Comparison of ENCODE assay signal across 14 cellular contexts in genomic region chr7:47568569-47568968, GRCh38. TPM values are rescaled to one million over a fixed set of nuclear protein-coding genes. Genes with fewer than 3 reads are reported as not detected.
DNase-seq lines count a peak whose midpoint lies in the region; ATAC-seq and TF ChIP-seq lines count a peak whose summit lies in the region.
"Had no signal": no experiment of that assay in that cellular context is flagged by ENCODE, and none has a peak within 500 bp of the region (broad histone marks: within the 10 kb centered on the region; RNA-seq: fewer than 3 reads in every experiment).

No MANE protein-coding gene starts in this region.

- H3K4me3 Mint-ChIP-seq in mesothelial cell of epicardium, result no peak overlapping the region

- no peaks in the 10 kb centered on the region for H3K27me3 ChIP-seq in heart left ventricle
- H3K27me3 ChIP-seq in upper lobe of left lung, result no peaks in the 10 kb centered on the region
- no peaks in the 10 kb centered on the region for H3K27me3 ChIP-seq in prostate gland (replicated peaks; ENCODE audit: insufficient read depth)
- H3K27me3 ChIP-seq: stomach had no signal

- H3K4me3 ChIP-seq in heart left ventricle (no peak overlapping the region), upper lobe of left lung (no peak overlapping the region), prostate gland (no peak overlapping the region)
- H3K4me3 ChIP-seq: A549, stomach had no signal

- intact Hi-C loops in heart left ventricle (cut with DNase I) (loop anchor here in 1 of 10 donors (2.0 kb wide), 1 partner anchor 26 kb away; no protein-coding TSS in a partner anchor), cardiac septum (cut with DNase I) (no loop called here), prostate gland (cut with DNase I) (no loop called here)

- peak in 3 of 4 donors; percentile 0 to 27 (median 1) for ATAC-seq in heart left ventricle
- ATAC-seq in upper lobe of left lung (ENCODE audit: low FRiP score in 2 of 2), result peak in 1 of 2 donors; percentile 2
- ATAC-seq in GM19455 (IDR thresholded peaks at IDR 0.05; ENCODE audit: unreplicated experiment), result no peak
- ATAC-seq: A549 had no signal

- H3K36me3 Mint-ChIP-seq in mesothelial cell of epicardium, result peaks cover 19% of the 10 kb centered on the region

- 72 to 77% (median 75%) methylated on average over 14 of the region's 14 CpGs for WGBS in heart left ventricle, 4 donors
- 37 to 43% methylated on average over 11 to 14 of the region's 14 CpGs for WGBS in upper lobe of left lung, 2 donors
- WGBS in prostate gland, result 61% methylated on average over 14 of the region's 14 CpGs

- no peak overlapping the region for H3K27ac ChIP-seq in heart left ventricle
- H3K27ac ChIP-seq in upper lobe of left lung, result peak overlapping the region in 3 of 4 donors; percentile 82 to 90 (median 87)
- H3K27ac ChIP-seq in prostate gland, result no peak overlapping the region

- peak overlapping the region; percentile 87 for H3K27ac Mint-ChIP-seq in mesothelial cell of epicardium

- TF ChIP-seq EP300 in upper lobe of left lung (IDR thresholded peaks at IDR 0.05), result peak in 1 of 4 donors; percentile 67

- no peaks in the 10 kb centered on the region for H3K27me3 Mint-ChIP-seq in mesothelial cell of epicardium (ENCODE audit: low read depth)

- no peaks in the 10 kb centered on the region for H3K9me3 ChIP-seq in heart left ventricle
- H3K9me3 ChIP-seq in upper lobe of left lung, result no peaks in the 10 kb centered on the region
- no peaks in the 10 kb centered on the region for H3K9me3 ChIP-seq in prostate gland
- H3K9me3 ChIP-seq: A549, stomach had no signal

- peaks cover 0 to 56% (median 28%) of the 10 kb centered on the region in 12 donors for H3K4me1 ChIP-seq in heart left ventricle
- H3K4me1 ChIP-seq in upper lobe of left lung, result peaks cover 48 to 60% (median 55%) of the 10 kb centered on the region in 4 donors
- H3K4me1 ChIP-seq in prostate gland (replicated peaks), result peaks cover 5% of the 10 kb centered on the region

- no peak for TF ChIP-seq CTCF in heart left ventricle (IDR thresholded peaks at IDR 0.05)
- TF ChIP-seq CTCF in mesothelial cell of epicardium (IDR thresholded peaks at IDR 0.05; ENCODE audit: unreplicated experiment), result no peak
- TF ChIP-seq CTCF in upper lobe of left lung (IDR thresholded peaks at IDR 0.05), result no peak
- no peak for TF ChIP-seq CTCF in prostate gland (IDR thresholded peaks at IDR 0.05)

- TF ChIP-seq POLR2A in heart left ventricle (IDR thresholded peaks at IDR 0.05), result no peak
- TF ChIP-seq POLR2A in upper lobe of left lung (IDR thresholded peaks at IDR 0.05), result peak in 1 of 4 donors; percentile 8
- TF ChIP-seq POLR2A in prostate gland (IDR thresholded peaks at IDR 0.05), result no peak

- H3K4me1 Mint-ChIP-seq in mesothelial cell of epicardium, result peaks cover 64% of the 10 kb centered on the region

- H3K36me3 ChIP-seq in heart left ventricle, result no peaks in the 10 kb centered on the region
- H3K36me3 ChIP-seq in upper lobe of left lung, result no peaks in the 10 kb centered on the region
- no peaks in the 10 kb centered on the region for H3K36me3 ChIP-seq in prostate gland
- H3K36me3 ChIP-seq: stomach had no signal

- DNase-seq in heart left ventricle (peak in 1 of 5 donors; percentile 65), cardiac septum (ENCODE audit: low spot score) (no peak), amygdala (lab: John Stamatoyannopoulos, UW) (peak in 55 of 56 donors; percentile 14 to 89 (median 60)), mesothelial cell of epicardium (ENCODE audit: low spot score in 2 of 2, unreplicated experiment in 2 of 2) (no peak), upper lobe of left lung (peak in 1 of 2 donors; percentile 58), NCI-H526 treated with DMSO at 0.1 percent for 48 hours (lab: John Stamatoyannopoulos, UW) (no peak), prostate gland (ENCODE audit: low spot score) (no peak)
- DNase-seq: activated CD4-positive, alpha-beta T cell treated with anti-CD3 and anti-CD28 coated beads for 48 hours; EL; NCI-H510A; stimulated activated CD4-positive, alpha-beta T cell treated with anti-CD3 and anti-CD28 coated beads, Interleukin-1b, Interleukin-23, amount 100 ng/mL, for 48 hours; stomach had no signal

- H3K9me3 Mint-ChIP-seq in mesothelial cell of epicardium, result no peaks in the 10 kb centered on the region

RNA-seq across cellular contexts. Expression of gene TNS3, which starts 13.3 kb away (rescaled TPM):
- 100 to 1,000 TPM in 1 of 9 donors, 10 to 100 TPM in 8; 29.6 to 116 (median 37.2) TPM for total RNA-seq in heart left ventricle
- 10 to 100 TPM; 10.1 to 12.9 TPM for polyA plus RNA-seq in heart left ventricle
- 29.0 TPM for total RNA-seq in cardiac septum
- 427 to 461 TPM (median 452 TPM) in 3 replicates for total RNA-seq in mesothelial cell of epicardium
- total RNA-seq in upper lobe of left lung, result 100 to 1,000 TPM in 5 of 6 donors, 10 to 100 TPM in 1; 90.6 to 266 (median 143) TPM
- 10 to 100 TPM; 19.5 to 95.8 TPM for total RNA-seq in prostate gland

Comparison
In these comparisons a context has a peak if more than half of its experiments do, and no peak if none do; other contexts are left out.
1. DNase-seq: peak in amygdala (55 of 56); none in cardiac septum (single experiment), mesothelial cell of epicardium (0 of 2), NCI-H526 treated with DMSO at 0.1 percent for 48 hours (single experiment) and prostate gland (single experiment).
2. H3K27ac ChIP-seq: peak in upper lobe of left lung (3 of 4); none in heart left ventricle (0 of 12) and prostate gland (0 of 2).